9 cellular contexts compared by ENCODE assay signal in genomic region chr3:30502742-30503073, GRCh38.
DNase-seq lines count a peak whose midpoint lies in the region; ATAC-seq and TF ChIP-seq lines count a peak whose summit lies in the region.
"Had no signal": no experiment of that assay in that cellular context is flagged by ENCODE, and none has a peak within 500 bp of the region (broad histone marks: within the 10 kb centered on the region; RNA-seq: fewer than 3 reads in every experiment).

No MANE protein-coding gene starts in this region.

- H3K4me1 Mint-ChIP-seq in chondrocyte (ENCODE audit: low read depth) = peaks cover 18% of the 10 kb centered on the region

- peak; percentile 6 for DNase-seq in NAMALWA (ENCODE audit: low spot score)
- DNase-seq in omental fat pad (ENCODE audit: low spot score) = no peak
- DNase-seq in chondrocyte (ENCODE audit: low spot score) = no peak
- DNase-seq in left lobe of liver (ENCODE audit: low spot score) = no peak
- DNase-seq in stimulated activated CD4-positive, alpha-beta T cell treated with anti-CD3 and anti-CD28 coated beads, Interleukin-1b, Interleukin-23, amount 100 ng/mL, for 48 hours = no peak
- DNase-seq: MV-4-11, SK-N-SH had no signal

- ATAC-seq in GM18870 (IDR thresholded peaks at IDR 0.05; ENCODE audit: unreplicated experiment) = peak; percentile 42
- ATAC-seq in HG02571 (IDR thresholded peaks at IDR 0.05; ENCODE audit: unreplicated experiment) = peak; percentile 33
- ATAC-seq in omental fat pad (ENCODE audit: low FRiP score) = peak; percentile 69
- no peak for ATAC-seq in left lobe of liver

- TF ChIP-seq CTCF in omental fat pad (IDR thresholded peaks at IDR 0.05) (no peak), chondrocyte (IDR thresholded peaks at IDR 0.05) (no peak)

- H3K4me3 Mint-ChIP-seq in chondrocyte (ENCODE audit: unreplicated experiment) = no peak overlapping the region

- H3K27ac Mint-ChIP-seq in chondrocyte (ENCODE audit: unreplicated experiment) = no peak overlapping the region

- no peaks in the 10 kb centered on the region for H3K9me3 Mint-ChIP-seq in chondrocyte (ENCODE audit: low read depth)

- H3K27me3 Mint-ChIP-seq in chondrocyte (ENCODE audit: low read depth) = no peaks in the 10 kb centered on the region

- no peaks in the 10 kb centered on the region for H3K36me3 Mint-ChIP-seq in chondrocyte (ENCODE audit: low read depth)
